ENCODE assay signal across 21 cellular contexts in the genomic region with DNA sequence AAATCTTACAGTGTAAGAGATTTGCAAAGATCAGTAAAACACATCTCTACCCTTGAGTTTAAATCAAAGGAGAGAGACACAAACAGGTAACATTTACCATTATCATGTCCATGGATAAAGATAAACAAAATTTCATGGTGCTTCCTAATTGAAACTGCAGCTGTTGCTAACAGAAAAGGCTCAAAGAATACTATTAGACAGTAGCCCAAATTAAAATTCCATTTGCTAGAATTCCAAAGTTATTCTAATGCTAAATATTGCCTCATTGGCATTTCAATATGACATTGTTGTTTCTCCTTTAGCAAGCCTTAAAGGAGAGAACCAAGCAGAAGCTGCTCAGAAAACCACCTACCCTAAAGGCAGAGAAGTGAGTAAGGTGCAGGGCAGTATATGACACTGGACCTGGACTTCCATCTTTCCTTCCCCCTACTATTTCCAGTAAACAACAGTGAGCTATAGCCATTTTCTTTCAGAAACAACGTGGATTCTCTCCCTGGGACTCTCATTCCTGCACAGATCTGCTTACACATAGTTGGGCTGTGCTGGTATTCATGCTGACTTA. TPM values are rescaled to one million over a fixed set of nuclear protein-coding genes. Genes with fewer than 3 reads are reported as not detected.
A peak's percentile ranks its signal among the peaks of the same experiment; 100 is the strongest.
DNase-seq lines count a peak whose midpoint lies in the region; ATAC-seq lines count a peak whose summit lies in the region.
"Had no signal": no experiment of that assay in that cellular context is flagged by ENCODE, and none has a peak within 500 bp of the region (broad histone marks: within the 10 kb centered on the region; RNA-seq: fewer than 3 reads in every experiment).

No MANE protein-coding gene starts in this region.

- no peak for DNase-seq in activated T-helper 1 cell treated with anti-CD3 and anti-CD28 coated beads, Interleukin-12 subunit alpha, Interleukin-12 subunit beta, Interleukin-2, Interleukin-4 antibody, amounts not matched to agents 30 ng/mL and 10 ng/mL and 1 ng/mL, durations not matched to agents 14 hours and 24 hours and 36 hours (ENCODE audit: low spot score)
- DNase-seq in globus pallidus (ENCODE audit: low spot score) (no peak), hepatic stellate cell (ENCODE audit: low spot score) (no peak)
- no peak for DNase-seq in activated CD4-positive, alpha-beta T cell treated with anti-CD3 and anti-CD28 coated beads for 4 hours
- DNase-seq in stimulated activated naive CD8-positive, alpha-beta T cell treated with anti-CD3 and anti-CD28 coated beads, Interleukin-15, Interleukin-2, amounts not matched to agents 100 U/mL and 50 U/mL, for 24 hours = no peak
- DNase-seq: ACHN; C1 segment of cervical spinal cord; CD8-positive, alpha-beta memory T cell; DMS53; H7; NCI-H1436; NCI-H1930; NCI-H226; NCI-H524; RPMI8226; SIG-M5 had no signal

- peaks cover 18% of the 10 kb centered on the region for H3K4me1 Mint-ChIP-seq in activated T-helper 1 cell treated with anti-CD3 and anti-CD28 coated beads, Interleukin-12 subunit alpha, Interleukin-12 subunit beta, Interleukin-2, Interleukin-4 antibody, amounts not matched to agents 30 ng/mL and 10 ng/mL and 1 ng/mL, durations not matched to agents 14 hours and 24 hours and 36 hours (ENCODE audit: low read depth)

- peak overlapping the region; percentile 16; the same call in 1 of the 2 replicates for H3K9ac ChIP-seq in HUES48 (ENCODE audit: low read depth, low read length)
- no peak overlapping the region for H3K9ac ChIP-seq in iPS-18a (ENCODE audit: low read length)
- H3K9ac ChIP-seq: KMS-11 had no signal

- H3K27ac ChIP-seq in HUES48 (ENCODE audit: low read depth, low read length) (peak overlapping the region; percentile 77), iPS-18a (ENCODE audit: low read length) (peak overlapping the region; percentile 56)
- H3K27ac ChIP-seq: KMS-11 had no signal

- peaks cover 66% of the 10 kb centered on the region for H3K4me1 ChIP-seq in HUES48 (ENCODE audit: control insufficient read depth, insufficient read depth, low read length)
- H3K4me1 ChIP-seq in iPS-18a (ENCODE audit: control insufficient read depth, low read depth, low read length) = peaks cover 65% of the 10 kb centered on the region

- H3K27me3 ChIP-seq in HUES48 (ENCODE audit: control insufficient read depth, insufficient read depth, low read length) (no peaks in the 10 kb centered on the region), iPS-18a (ENCODE audit: control insufficient read depth, insufficient read depth, low read length) (no peaks in the 10 kb centered on the region)

- ATAC-seq in stimulated activated naive CD8-positive, alpha-beta T cell treated with anti-CD3 and anti-CD28 coated beads, Interleukin-15, Interleukin-2, amounts not matched to agents 100 U/mL and 50 U/mL, for 24 hours = no peak
- ATAC-seq: SK-N-SH treated with all-trans-retinoic acid at 6 μM for 48 hours had no signal

- H3K9me3 ChIP-seq in HUES48 (ENCODE audit: control insufficient read depth, insufficient read depth, low read length) = no peaks in the 10 kb centered on the region
- no peaks in the 10 kb centered on the region for H3K9me3 ChIP-seq in iPS-18a (ENCODE audit: control insufficient read depth, low read depth, low read length)

- no peaks in the 10 kb centered on the region for H3K27me3 Mint-ChIP-seq in activated T-helper 1 cell treated with anti-CD3 and anti-CD28 coated beads, Interleukin-12 subunit alpha, Interleukin-12 subunit beta, Interleukin-2, Interleukin-4 antibody, amounts not matched to agents 30 ng/mL and 10 ng/mL and 1 ng/mL, durations not matched to agents 14 hours and 24 hours and 36 hours (ENCODE audit: insufficient read depth)

- H3K36me3 Mint-ChIP-seq in activated T-helper 1 cell treated with anti-CD3 and anti-CD28 coated beads, Interleukin-12 subunit alpha, Interleukin-12 subunit beta, Interleukin-2, Interleukin-4 antibody, amounts not matched to agents 30 ng/mL and 10 ng/mL and 1 ng/mL, durations not matched to agents 14 hours and 24 hours and 36 hours (ENCODE audit: low read depth) = peaks cover 32% of the 10 kb centered on the region

- peak overlapping the region; percentile 26 for H3K4me3 ChIP-seq in HUES48 (ENCODE audit: low read depth, low read length)
- peak overlapping the region; percentile 19 for H3K4me3 ChIP-seq in iPS-18a (ENCODE audit: low read length)

- peak overlapping the region; percentile 8 for H3K27ac Mint-ChIP-seq in activated T-helper 1 cell treated with anti-CD3 and anti-CD28 coated beads, Interleukin-12 subunit alpha, Interleukin-12 subunit beta, Interleukin-2, Interleukin-4 antibody, amounts not matched to agents 30 ng/mL and 10 ng/mL and 1 ng/mL, durations not matched to agents 14 hours and 24 hours and 36 hours
- H3K27ac Mint-ChIP-seq: CD8-positive, alpha-beta memory T cell had no signal

- no peak overlapping the region for H3K4me3 Mint-ChIP-seq in activated T-helper 1 cell treated with anti-CD3 and anti-CD28 coated beads, Interleukin-12 subunit alpha, Interleukin-12 subunit beta, Interleukin-2, Interleukin-4 antibody, amounts not matched to agents 30 ng/mL and 10 ng/mL and 1 ng/mL, durations not matched to agents 14 hours and 24 hours and 36 hours
- H3K4me3 Mint-ChIP-seq: CD8-positive, alpha-beta memory T cell had no signal

- peaks cover 69% of the 10 kb centered on the region for H3K36me3 ChIP-seq in HUES48 (ENCODE audit: control insufficient read depth, insufficient read depth, low read length)
- H3K36me3 ChIP-seq in iPS-18a (ENCODE audit: control insufficient read depth, low read depth, low read length) = peaks cover 49% of the 10 kb centered on the region

- no peaks in the 10 kb centered on the region for H3K9me3 Mint-ChIP-seq in activated T-helper 1 cell treated with anti-CD3 and anti-CD28 coated beads, Interleukin-12 subunit alpha, Interleukin-12 subunit beta, Interleukin-2, Interleukin-4 antibody, amounts not matched to agents 30 ng/mL and 10 ng/mL and 1 ng/mL, durations not matched to agents 14 hours and 24 hours and 36 hours
- H3K9me3 Mint-ChIP-seq: CD8-positive, alpha-beta memory T cell had no signal

- intact Hi-C loops in activated T-helper 1 cell treated with anti-CD3 and anti-CD28 coated beads, Interleukin-12 subunit alpha, Interleukin-12 subunit beta, Interleukin-2, Interleukin-4 antibody, amounts not matched to agents 30 ng/mL and 10 ng/mL and 1 ng/mL, durations not matched to agents 14 hours and 24 hours and 36 hours (cut with micrococcal nuclease) = no loop called here

RNA-seq across cellular contexts. Expression of gene ZCCHC13, which starts 19.5 kb away (rescaled TPM):
- total RNA-seq in activated T-helper 1 cell treated with anti-CD3 and anti-CD28 coated beads, Interleukin-12 subunit alpha, Interleukin-12 subunit beta, Interleukin-2, Interleukin-4 antibody, amounts not matched to agents 30 ng/mL and 10 ng/mL and 1 ng/mL, durations not matched to agents 14 hours and 24 hours and 36 hours = not detected in 2 replicates
- total RNA-seq: CD8-positive, alpha-beta memory T cell; H7; MCF 10A had no signal
